In the genomic region with DNA sequence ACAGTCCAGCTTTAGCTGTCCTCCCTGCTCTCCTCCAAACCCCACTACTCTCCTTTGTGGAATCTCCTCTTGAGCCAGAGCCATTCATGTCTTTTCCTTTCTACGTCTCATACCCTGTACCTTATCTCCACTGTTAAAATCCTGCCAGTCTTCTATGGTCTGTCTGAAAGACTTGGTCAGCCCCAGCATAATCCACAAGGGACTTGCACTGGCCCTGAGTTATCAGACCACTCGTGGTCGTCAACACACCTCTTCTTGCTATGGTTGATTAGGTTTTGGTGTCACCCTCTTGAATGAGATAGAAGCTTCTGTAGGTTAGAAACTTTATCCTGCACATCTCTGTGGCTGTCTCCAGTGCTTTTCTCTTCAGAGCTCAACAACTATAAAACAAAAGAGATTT, we compare ENCODE assay signal across 21 cellular contexts. TPM values are rescaled to one million over a fixed set of nuclear protein-coding genes. Genes with fewer than 3 reads are reported as not detected.
DNase-seq lines count a peak whose midpoint lies in the region; ATAC-seq and TF ChIP-seq lines count a peak whose summit lies in the region.
"Had no signal": no experiment of that assay in that cellular context is flagged by ENCODE, and none has a peak within 500 bp of the region (broad histone marks: within the 10 kb centered on the region; RNA-seq: fewer than 3 reads in every experiment).

No MANE protein-coding gene starts in this region.

- H2AFZ ChIP-seq in smooth muscle cell (ENCODE audit: low read depth) = no peak overlapping the region
- H2AFZ ChIP-seq: GM23338 had no signal

- peaks cover 64% of the 10 kb centered on the region for H4K20me1 ChIP-seq in smooth muscle cell (ENCODE audit: low read depth)

- H3K4me1 Mint-ChIP-seq in memory B cell = peaks cover 5% of the 10 kb centered on the region

- no peaks in the 10 kb centered on the region for H3K36me3 Mint-ChIP-seq in memory B cell
- H3K36me3 Mint-ChIP-seq: CD8-positive, alpha-beta T cell; IgD-negative memory B cell had no signal

- H3K4me3 ChIP-seq in smooth muscle cell = no peak overlapping the region
- H3K4me3 ChIP-seq: GM23338, HAP-1, Peyer's patch had no signal

- peak overlapping the region; percentile 51 for H3K4me2 ChIP-seq in smooth muscle cell
- H3K4me2 ChIP-seq: GM23338, KMS-11 had no signal

- H3K79me2 ChIP-seq in smooth muscle cell (ENCODE audit: low read depth) = peaks cover 26% of the 10 kb centered on the region

- peaks cover 9% of the 10 kb centered on the region for H3K27me3 Mint-ChIP-seq in memory B cell

- peaks cover 22% of the 10 kb centered on the region for H3K4me1 ChIP-seq in smooth muscle cell (ENCODE audit: low read depth)
- H3K4me1 ChIP-seq: HAP-1 had no signal

- no peaks in the 10 kb centered on the region for H3F3A ChIP-seq in smooth muscle cell (ENCODE audit: low read depth)

- peak; percentile 64 for DNase-seq in DMS53 (lab: John Stamatoyannopoulos, UW)
- no peak for DNase-seq in DMS53 treated with DMSO at 0.1 percent for 48 hours (lab: John Stamatoyannopoulos, UW; ENCODE audit: unreplicated experiment)
- no peak for DNase-seq in memory B cell (ENCODE audit: low spot score in 2 of 2)
- DNase-seq in smooth muscle cell (lab: John Stamatoyannopoulos, UW; ENCODE audit: unreplicated experiment) = no peak
- no peak for DNase-seq in hypothalamus (lab: John Stamatoyannopoulos, UW)
- no peak for DNase-seq in substantia nigra (lab: John Stamatoyannopoulos, UW)
- no peak for DNase-seq in activated effector memory CD4-positive, alpha-beta T cell treated with Interleukin-2 at 50 U/mL for 16 hours
- DNase-seq: NCI-H1694 had no signal

- 34% methylated on average over 3 of the region's 3 CpGs for WGBS in smooth muscle cell (ENCODE audit: low lambda C conversion rate)

- no peak overlapping the region for H3K9ac ChIP-seq in smooth muscle cell (ENCODE audit: low read depth)
- H3K9ac ChIP-seq: KMS-11 had no signal

- ATAC-seq in memory B cell (ENCODE audit: low read depth) = no peak

- no peaks in the 10 kb centered on the region for H3K27me3 ChIP-seq in smooth muscle cell (ENCODE audit: low read depth)
- H3K27me3 ChIP-seq: Peyer's patch had no signal

- peak overlapping the region; percentile 1 for H3K27ac Mint-ChIP-seq in memory B cell
- H3K27ac Mint-ChIP-seq: B cell; CD8-positive, alpha-beta T cell; GM23338; IgD-negative memory B cell had no signal

- H3K9me3 Mint-ChIP-seq in memory B cell = no peaks in the 10 kb centered on the region
- H3K9me3 Mint-ChIP-seq: CD8-positive, alpha-beta T cell; GM23338; IgD-negative memory B cell had no signal

- peak overlapping the region; percentile 71; the same call in 1 of the 2 replicates for H3K27ac ChIP-seq in VCaP
- H3K27ac ChIP-seq in smooth muscle cell (ENCODE audit: low read depth) = peak overlapping the region; percentile 61
- H3K27ac ChIP-seq in substantia nigra (ENCODE audit: low read depth, low read length, poor library complexity, severe bottlenecking) = no peak overlapping the region
- H3K27ac ChIP-seq: 22Rv1, C4-2B, HL-60, KMS-11, Peyer's patch had no signal

- H3K36me3 ChIP-seq in smooth muscle cell (ENCODE audit: low read depth) = no peaks in the 10 kb centered on the region
- H3K36me3 ChIP-seq: HAP-1, Peyer's patch had no signal

- no peaks in the 10 kb centered on the region for H3K9me3 ChIP-seq in smooth muscle cell (replicated peaks; ENCODE audit: low read depth)
- H3K9me3 ChIP-seq: Caco-2, HAP-1, Peyer's patch had no signal

- TF ChIP-seq CTCF in VCaP (conservative IDR thresholded peaks at IDR 0.05) = no peak
- no peak for TF ChIP-seq CTCF in smooth muscle cell (IDR thresholded peaks at IDR 0.05; ENCODE audit: borderline replicate concordance, insufficient read depth, poor library complexity, severe bottlenecking)

- H3K4me3 Mint-ChIP-seq in memory B cell = no peak overlapping the region
- H3K4me3 Mint-ChIP-seq: B cell; CD8-positive, alpha-beta T cell; GM23338; IgD-negative memory B cell had no signal

RNA-seq across cellular contexts. Expression of gene MYO1B, which starts 56.8 kb away (rescaled TPM):
- total RNA-seq in smooth muscle cell = 133 and 146 TPM in 2 replicates
- 58.8 and 69.1 TPM in 2 replicates for polyA plus RNA-seq in smooth muscle cell
- total RNA-seq: OCI-LY7 had no signal
